ENCODE assay signal across 8 cellular contexts in genomic region chr15:69452702-69453513, GRCh38. TPM values are rescaled to one million over a fixed set of nuclear protein-coding genes. Genes with fewer than 3 reads are reported as not detected.
DNase-seq lines count a peak whose midpoint lies in the region; ATAC-seq lines count a peak whose summit lies in the region.

Gene RPLP1, plus strand, starts transcription at chr15:69452818. Its CDS starts 131 bp downstream, at chr15:69452949.

- H3K9me3 ChIP-seq in naive thymus-derived CD4-positive, alpha-beta T cell (ENCODE audit: control insufficient read depth in 2 of 3, low read length in 3 of 3) = no peaks in the 10 kb centered on the region

- CTCF ChIA-PET in naive thymus-derived CD4-positive, alpha-beta T cell (lab: Charles Lee) = interaction anchor here (0.7 to 2.2 kb wide), 4 partner anchors 10 to 87 kb away, joined by 3 to 17 read pairs (median 4); no protein-coding TSS in a partner anchor

- peak within 1 kb of the TSS; percentile 91 to 100 (median 99) for H3K4me3 Mint-ChIP-seq in naive thymus-derived CD4-positive, alpha-beta T cell
- H3K4me3 Mint-ChIP-seq in stimulated activated naive B cell treated with anti-CD40 and anti-IgM and Interleukin-4, amounts not matched to agents 10 μg/mL and 1 μg/mL and 100 μg/mL, for 72 hours = peak within 1 kb of the TSS; percentile 97 to 100

- intact Hi-C loops in naive thymus-derived CD4-positive, alpha-beta T cell (cut with micrococcal nuclease) = loop anchor here (1.0 to 5.0 kb wide), 12 partner anchors 9 to 646 kb away; partner anchors contain the start of genes GLCE (in 2 of the 2), KIF23 (in 2 of the 2) and ANP32A (in 1 of the 2)

- peak within 1 kb of the TSS; percentile 84 for H3K27ac ChIP-seq in naive thymus-derived CD4-positive, alpha-beta T cell (ENCODE audit: low read depth, low read length)

- ATAC-seq in GM21723 (IDR thresholded peaks at IDR 0.05; ENCODE audit: unreplicated experiment) = peak; percentile 83
- ATAC-seq in naive thymus-derived CD4-positive, alpha-beta T cell = peak; percentile 93
- peak; percentile 85 to 89 for ATAC-seq in stimulated activated naive B cell treated with anti-CD40 and anti-IgM and Interleukin-4, amounts not matched to agents 10 μg/mL and 1 μg/mL and 100 μg/mL, for 72 hours (replicated peaks)

- POLR2A ChIA-PET in naive thymus-derived CD4-positive, alpha-beta T cell (lab: Charles Lee) = interaction anchor here (0.6 to 4.3 kb wide), 26 partner anchors 8 to 1925 kb away, joined by 3 to 138 read pairs (median 4); partner anchors contain the start of genes FEM1B, KIF23 and TLE3

- H3K4me1 Mint-ChIP-seq in naive thymus-derived CD4-positive, alpha-beta T cell = peaks cover 29 to 52% (median 42%) of the 10 kb centered on the region in 7 donors
- peaks cover 19 to 28% of the 10 kb centered on the region in 2 donors for H3K4me1 Mint-ChIP-seq in stimulated activated naive B cell treated with anti-CD40 and anti-IgM and Interleukin-4, amounts not matched to agents 10 μg/mL and 1 μg/mL and 100 μg/mL, for 72 hours

- H3K27ac Mint-ChIP-seq in naive thymus-derived CD4-positive, alpha-beta T cell = peak within 1 kb of the TSS; percentile 96 to 100 (median 98)
- H3K27ac Mint-ChIP-seq in stimulated activated naive B cell treated with anti-CD40 and anti-IgM and Interleukin-4, amounts not matched to agents 10 μg/mL and 1 μg/mL and 100 μg/mL, for 72 hours = peak within 1 kb of the TSS; percentile 99

- H3K4me3 ChIP-seq in naive thymus-derived CD4-positive, alpha-beta T cell (ENCODE audit: low read length) = peak within 1 kb of the TSS; percentile 82

- no peaks in the 10 kb centered on the region for H3K27me3 ChIP-seq in naive thymus-derived CD4-positive, alpha-beta T cell (ENCODE audit: control insufficient read depth in 2 of 2, insufficient read depth in 2 of 2, low read length in 2 of 2)

- peak; percentile 64 for DNase-seq in DMS79 treated with DMSO at 0.1 percent for 48 hours (lab: John Stamatoyannopoulos, UW)
- peak; percentile 96 for DNase-seq in KG1 (lab: John Stamatoyannopoulos, UW)
- peak; percentile 95 for DNase-seq in RKO (ENCODE audit: low spot score)
- DNase-seq in activated T-helper 1 cell treated with anti-CD3 and anti-CD28 coated beads, Interleukin-2, amount 50 U/mL, for 16 hours (ENCODE audit: low read depth in 1 of 2, low spot score in 1 of 2) = peak; percentile 89 to 94
- peak; percentile 94 for DNase-seq in fibroblast of gingiva (ENCODE audit: low read depth)
- DNase-seq in naive thymus-derived CD4-positive, alpha-beta T cell = peak; percentile 93 to 97 (median 96)
- DNase-seq in stimulated activated naive B cell treated with anti-CD40 and anti-IgM and Interleukin-4, amounts not matched to agents 10 μg/mL and 1 μg/mL and 100 μg/mL, for 72 hours = peak; percentile 92

- no peaks in the 10 kb centered on the region for H3K9me3 Mint-ChIP-seq in naive thymus-derived CD4-positive, alpha-beta T cell
- no peaks in the 10 kb centered on the region for H3K9me3 Mint-ChIP-seq in stimulated activated naive B cell treated with anti-CD40 and anti-IgM and Interleukin-4, amounts not matched to agents 10 μg/mL and 1 μg/mL and 100 μg/mL, for 72 hours

- peaks cover 14 to 33% of the 10 kb centered on the region in 2 donors for H3K4me1 ChIP-seq in naive thymus-derived CD4-positive, alpha-beta T cell (ENCODE audit: control insufficient read depth in 2 of 2, insufficient read depth in 2 of 2, low read length in 2 of 2)

- no peaks in the 10 kb centered on the region for H3K27me3 Mint-ChIP-seq in naive thymus-derived CD4-positive, alpha-beta T cell
- H3K27me3 Mint-ChIP-seq in stimulated activated naive B cell treated with anti-CD40 and anti-IgM and Interleukin-4, amounts not matched to agents 10 μg/mL and 1 μg/mL and 100 μg/mL, for 72 hours = no peaks in the 10 kb centered on the region

- H3K36me3 Mint-ChIP-seq in naive thymus-derived CD4-positive, alpha-beta T cell = peaks cover 0 to 37% (median 33%) of the 10 kb centered on the region in 5 donors
- H3K36me3 Mint-ChIP-seq in stimulated activated naive B cell treated with anti-CD40 and anti-IgM and Interleukin-4, amounts not matched to agents 10 μg/mL and 1 μg/mL and 100 μg/mL, for 72 hours = peaks cover 32 to 43% of the 10 kb centered on the region in 2 donors

- peaks cover 0 to 31% (median 0%) of the 10 kb centered on the region in 3 experiments for H3K36me3 ChIP-seq in naive thymus-derived CD4-positive, alpha-beta T cell (ENCODE audit: control insufficient read depth in 2 of 3, insufficient read depth in 3 of 3, low read length in 3 of 3)

RNA-seq across cellular contexts. Expression of gene RPLP1, which starts in this region (rescaled TPM):
- 1,000 to 10,000 TPM; 1,719 to 2,941 (median 2,467) TPM for total RNA-seq in naive thymus-derived CD4-positive, alpha-beta T cell
- 1,000 to 10,000 TPM; 2,508 to 3,527 TPM for polyA plus RNA-seq in naive thymus-derived CD4-positive, alpha-beta T cell

Comparison
In these comparisons a context has a peak if more than half of its experiments do, and no peak if none do; other contexts are left out.
1. Peak in every context shown above with its lines: DNase-seq, ATAC-seq, H3K4me3 ChIP-seq and H3K27ac ChIP-seq.